1 cellular context compared by ENCODE assay signal in the genomic region with DNA sequence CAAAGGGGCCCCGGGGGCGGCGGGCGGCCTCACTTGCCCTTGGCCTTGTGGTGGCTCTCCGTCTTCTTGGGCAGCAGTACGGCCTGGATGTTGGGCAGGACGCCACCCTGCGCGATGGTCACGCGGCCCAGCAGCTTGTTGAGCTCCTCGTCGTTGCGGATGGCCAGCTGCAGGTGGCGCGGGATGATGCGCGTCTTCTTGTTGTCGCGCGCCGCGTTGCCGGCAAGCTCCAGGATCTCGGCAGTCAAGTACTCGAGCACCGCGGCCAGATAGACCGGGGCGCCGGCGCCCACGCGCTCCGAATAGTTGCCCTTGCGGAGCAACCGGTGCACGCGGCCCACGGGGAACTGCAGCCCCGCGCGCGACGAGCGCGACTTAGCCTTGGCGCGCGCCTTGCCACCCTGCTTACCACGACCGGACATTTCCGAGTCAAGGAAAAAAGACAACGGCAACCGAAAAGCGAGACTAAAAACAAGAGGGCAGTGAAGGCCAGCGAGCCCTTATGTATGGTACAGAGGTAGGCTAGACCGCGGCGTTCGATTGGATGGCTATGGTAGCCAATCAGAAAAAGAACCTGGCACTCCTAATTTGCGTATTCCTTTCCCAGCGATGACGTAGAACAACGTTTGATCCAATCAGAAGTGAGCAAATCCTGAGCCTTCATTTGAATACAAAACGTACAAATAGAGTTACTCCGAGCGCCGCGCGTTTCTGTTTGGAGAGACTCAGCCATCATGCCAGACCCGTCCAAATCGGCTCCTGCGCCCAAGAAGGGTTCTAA.
TF ChIP-seq lines count a peak whose summit lies in the region.

No MANE protein-coding gene starts in this region.

TF ChIP-seq in GM23338, 12 proteins besides CTCF, POLR2A, EP300 and RAD21 (continued from another document):
- TF ChIP-seq ZNF462 (CRISPR knock-in tag; IDR thresholded peaks at IDR 0.05) (no peak), POLR2AphosphoS5 (IDR thresholded peaks at IDR 0.05; ENCODE audit: low read depth) (peak; percentile 99), CREB1 (CRISPR knock-in tag; IDR thresholded peaks at IDR 0.05; ENCODE audit: low read depth) (peak; percentile 91), EZH2phosphoT487 (IDR thresholded peaks at IDR 0.05; ENCODE audit: unreplicated experiment) (no peak)
- TF ChIP-seq, protein P1, sequence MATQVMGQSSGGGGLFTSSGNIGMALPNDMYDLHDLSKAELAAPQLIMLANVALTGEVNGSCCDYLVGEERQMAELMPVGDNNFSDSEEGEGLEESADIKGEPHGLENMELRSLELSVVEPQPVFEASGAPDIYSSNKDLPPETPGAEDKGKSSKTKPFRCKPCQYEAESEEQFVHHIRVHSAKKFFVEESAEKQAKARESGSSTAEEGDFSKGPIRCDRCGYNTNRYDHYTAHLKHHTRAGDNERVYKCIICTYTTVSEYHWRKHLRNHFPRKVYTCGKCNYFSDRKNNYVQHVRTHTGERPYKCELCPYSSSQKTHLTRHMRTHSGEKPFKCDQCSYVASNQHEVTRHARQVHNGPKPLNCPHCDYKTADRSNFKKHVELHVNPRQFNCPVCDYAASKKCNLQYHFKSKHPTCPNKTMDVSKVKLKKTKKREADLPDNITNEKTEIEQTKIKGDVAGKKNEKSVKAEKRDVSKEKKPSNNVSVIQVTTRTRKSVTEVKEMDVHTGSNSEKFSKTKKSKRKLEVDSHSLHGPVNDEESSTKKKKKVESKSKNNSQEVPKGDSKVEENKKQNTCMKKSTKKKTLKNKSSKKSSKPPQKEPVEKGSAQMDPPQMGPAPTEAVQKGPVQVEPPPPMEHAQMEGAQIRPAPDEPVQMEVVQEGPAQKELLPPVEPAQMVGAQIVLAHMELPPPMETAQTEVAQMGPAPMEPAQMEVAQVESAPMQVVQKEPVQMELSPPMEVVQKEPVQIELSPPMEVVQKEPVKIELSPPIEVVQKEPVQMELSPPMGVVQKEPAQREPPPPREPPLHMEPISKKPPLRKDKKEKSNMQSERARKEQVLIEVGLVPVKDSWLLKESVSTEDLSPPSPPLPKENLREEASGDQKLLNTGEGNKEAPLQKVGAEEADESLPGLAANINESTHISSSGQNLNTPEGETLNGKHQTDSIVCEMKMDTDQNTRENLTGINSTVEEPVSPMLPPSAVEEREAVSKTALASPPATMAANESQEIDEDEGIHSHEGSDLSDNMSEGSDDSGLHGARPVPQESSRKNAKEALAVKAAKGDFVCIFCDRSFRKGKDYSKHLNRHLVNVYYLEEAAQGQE (IDR thresholded peaks at IDR 0.05; ENCODE audit: unreplicated experiment), result peak; percentile 1
TF ChIP-seq in GM23338: peak in this region for 4.
